7 cellular contexts compared by ENCODE assay signal in genomic region chr1:224502459-224503160, GRCh38.
DNase-seq lines count a peak whose midpoint lies in the region; ATAC-seq lines count a peak whose summit lies in the region.

No MANE protein-coding gene starts in this region.

- peak overlapping the region; percentile 5 for H3K9ac ChIP-seq in rectal smooth muscle tissue (ENCODE audit: low read length)

- H3K4me1 ChIP-seq in HAP-1 (peaks cover 66% of the 10 kb centered on the region), esophagus (ENCODE audit: control insufficient read depth in 2 of 2, insufficient read depth in 2 of 2, low read length in 1 of 2) (peaks cover 6 to 30% of the 10 kb centered on the region in 2 donors), rectal smooth muscle tissue (ENCODE audit: control insufficient read depth, insufficient read depth, low read length) (peaks cover 19% of the 10 kb centered on the region)

- H3K9me3 ChIP-seq in HAP-1 (no peaks in the 10 kb centered on the region; the same call in 1 of the 2 replicates), esophagus (ENCODE audit: control insufficient read depth in 2 of 2, insufficient read depth in 1 of 2, low read depth in 1 of 2, low read length in 1 of 2) (no peaks in the 10 kb centered on the region)

- no peak for ATAC-seq in HG02885 (IDR thresholded peaks at IDR 0.05; ENCODE audit: poor library complexity, unreplicated experiment)
- ATAC-seq in HG03095 (IDR thresholded peaks at IDR 0.05; ENCODE audit: unreplicated experiment), result no peak

- in situ Hi-C loops in HAP-1 (cut with MboI; ENCODE audit: low sequenced_read_pairs), result no loop called here

- H3K27ac ChIP-seq in esophagus (ENCODE audit: low read depth in 2 of 2, low read length in 1 of 2), result peak overlapping the region; percentile 87 to 94
- H3K27ac ChIP-seq in rectal smooth muscle tissue (ENCODE audit: low read depth, low read length), result peak overlapping the region; percentile 96

- WGBS in esophagus, 2 donors, result 29 to 31% methylated on average over 12 of the region's 12 CpGs

- H3K4me3 ChIP-seq in HAP-1, result no peak overlapping the region
- H3K4me3 ChIP-seq in esophagus (ENCODE audit: low read depth in 1 of 2, low read length in 2 of 2), result no peak overlapping the region
- H3K4me3 ChIP-seq in rectal smooth muscle tissue (ENCODE audit: low read length), result no peak overlapping the region

- DNase-seq in HAP-1 (ENCODE audit: low spot score in 2 of 2), result peak; percentile 85 to 96
- DNase-seq in NCI-H774 (lab: John Stamatoyannopoulos, UW), result peak; percentile 35
- no peak for DNase-seq in HCEC 1CT

- H3K36me3 ChIP-seq in HAP-1 (replicated peaks) (no peaks in the 10 kb centered on the region), esophagus (ENCODE audit: control insufficient read depth in 2 of 2, insufficient read depth in 2 of 2, low read length in 1 of 2) (no peaks in the 10 kb centered on the region), rectal smooth muscle tissue (ENCODE audit: control insufficient read depth, insufficient read depth, low read length) (no peaks in the 10 kb centered on the region)

- no peaks in the 10 kb centered on the region for H3K27me3 ChIP-seq in HAP-1 (ENCODE audit: low read depth)
- H3K27me3 ChIP-seq in esophagus (ENCODE audit: control insufficient read depth in 1 of 2, insufficient read depth in 2 of 2, low read length in 2 of 2), result no peaks in the 10 kb centered on the region
- no peaks in the 10 kb centered on the region for H3K27me3 ChIP-seq in rectal smooth muscle tissue (ENCODE audit: control insufficient read depth, insufficient read depth, low read length)
